2 cellular contexts compared by ENCODE assay signal in the genomic region with DNA sequence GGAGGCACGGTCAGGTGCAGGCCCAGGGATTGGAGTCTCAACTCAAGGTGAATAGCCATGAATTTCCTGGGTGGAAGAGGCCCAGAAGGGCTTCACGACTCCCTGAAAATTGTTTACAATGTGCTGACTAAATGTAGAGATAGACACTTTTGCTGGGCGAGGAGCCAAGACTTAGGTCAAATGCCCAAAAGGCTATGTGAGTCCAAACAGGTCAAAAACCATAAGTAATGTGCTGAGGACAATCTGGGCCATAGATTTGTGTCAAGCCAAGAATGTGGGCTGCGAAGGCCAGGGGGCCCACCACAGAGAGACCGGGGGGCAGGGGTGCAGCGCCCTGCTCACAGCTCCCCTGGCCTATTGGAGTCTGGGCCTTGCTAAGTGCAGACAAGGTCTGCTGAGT.
TF ChIP-seq lines count a peak whose summit lies in the region.

No MANE protein-coding gene starts in this region.

TF ChIP-seq in GM23338, 12 proteins besides CTCF, POLR2A, EP300 and RAD21:
- no peak for TF ChIP-seq POLR2AphosphoS5 (IDR thresholded peaks at IDR 0.05; ENCODE audit: low read depth)
- no peak for TF ChIP-seq EZH2 (IDR thresholded peaks at IDR 0.05; ENCODE audit: low read depth, unreplicated experiment)
- no peak for TF ChIP-seq STAT1 (IDR thresholded peaks at IDR 0.05; ENCODE audit: unreplicated experiment)
- TF ChIP-seq CREB1 (CRISPR knock-in tag; IDR thresholded peaks at IDR 0.05; ENCODE audit: low read depth): no peak
- TF ChIP-seq ETS1 (IDR thresholded peaks at IDR 0.05): no peak
- TF ChIP-seq, protein P1, sequence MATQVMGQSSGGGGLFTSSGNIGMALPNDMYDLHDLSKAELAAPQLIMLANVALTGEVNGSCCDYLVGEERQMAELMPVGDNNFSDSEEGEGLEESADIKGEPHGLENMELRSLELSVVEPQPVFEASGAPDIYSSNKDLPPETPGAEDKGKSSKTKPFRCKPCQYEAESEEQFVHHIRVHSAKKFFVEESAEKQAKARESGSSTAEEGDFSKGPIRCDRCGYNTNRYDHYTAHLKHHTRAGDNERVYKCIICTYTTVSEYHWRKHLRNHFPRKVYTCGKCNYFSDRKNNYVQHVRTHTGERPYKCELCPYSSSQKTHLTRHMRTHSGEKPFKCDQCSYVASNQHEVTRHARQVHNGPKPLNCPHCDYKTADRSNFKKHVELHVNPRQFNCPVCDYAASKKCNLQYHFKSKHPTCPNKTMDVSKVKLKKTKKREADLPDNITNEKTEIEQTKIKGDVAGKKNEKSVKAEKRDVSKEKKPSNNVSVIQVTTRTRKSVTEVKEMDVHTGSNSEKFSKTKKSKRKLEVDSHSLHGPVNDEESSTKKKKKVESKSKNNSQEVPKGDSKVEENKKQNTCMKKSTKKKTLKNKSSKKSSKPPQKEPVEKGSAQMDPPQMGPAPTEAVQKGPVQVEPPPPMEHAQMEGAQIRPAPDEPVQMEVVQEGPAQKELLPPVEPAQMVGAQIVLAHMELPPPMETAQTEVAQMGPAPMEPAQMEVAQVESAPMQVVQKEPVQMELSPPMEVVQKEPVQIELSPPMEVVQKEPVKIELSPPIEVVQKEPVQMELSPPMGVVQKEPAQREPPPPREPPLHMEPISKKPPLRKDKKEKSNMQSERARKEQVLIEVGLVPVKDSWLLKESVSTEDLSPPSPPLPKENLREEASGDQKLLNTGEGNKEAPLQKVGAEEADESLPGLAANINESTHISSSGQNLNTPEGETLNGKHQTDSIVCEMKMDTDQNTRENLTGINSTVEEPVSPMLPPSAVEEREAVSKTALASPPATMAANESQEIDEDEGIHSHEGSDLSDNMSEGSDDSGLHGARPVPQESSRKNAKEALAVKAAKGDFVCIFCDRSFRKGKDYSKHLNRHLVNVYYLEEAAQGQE (IDR thresholded peaks at IDR 0.05; ENCODE audit: unreplicated experiment): no peak
- TF ChIP-seq, protein P2, sequence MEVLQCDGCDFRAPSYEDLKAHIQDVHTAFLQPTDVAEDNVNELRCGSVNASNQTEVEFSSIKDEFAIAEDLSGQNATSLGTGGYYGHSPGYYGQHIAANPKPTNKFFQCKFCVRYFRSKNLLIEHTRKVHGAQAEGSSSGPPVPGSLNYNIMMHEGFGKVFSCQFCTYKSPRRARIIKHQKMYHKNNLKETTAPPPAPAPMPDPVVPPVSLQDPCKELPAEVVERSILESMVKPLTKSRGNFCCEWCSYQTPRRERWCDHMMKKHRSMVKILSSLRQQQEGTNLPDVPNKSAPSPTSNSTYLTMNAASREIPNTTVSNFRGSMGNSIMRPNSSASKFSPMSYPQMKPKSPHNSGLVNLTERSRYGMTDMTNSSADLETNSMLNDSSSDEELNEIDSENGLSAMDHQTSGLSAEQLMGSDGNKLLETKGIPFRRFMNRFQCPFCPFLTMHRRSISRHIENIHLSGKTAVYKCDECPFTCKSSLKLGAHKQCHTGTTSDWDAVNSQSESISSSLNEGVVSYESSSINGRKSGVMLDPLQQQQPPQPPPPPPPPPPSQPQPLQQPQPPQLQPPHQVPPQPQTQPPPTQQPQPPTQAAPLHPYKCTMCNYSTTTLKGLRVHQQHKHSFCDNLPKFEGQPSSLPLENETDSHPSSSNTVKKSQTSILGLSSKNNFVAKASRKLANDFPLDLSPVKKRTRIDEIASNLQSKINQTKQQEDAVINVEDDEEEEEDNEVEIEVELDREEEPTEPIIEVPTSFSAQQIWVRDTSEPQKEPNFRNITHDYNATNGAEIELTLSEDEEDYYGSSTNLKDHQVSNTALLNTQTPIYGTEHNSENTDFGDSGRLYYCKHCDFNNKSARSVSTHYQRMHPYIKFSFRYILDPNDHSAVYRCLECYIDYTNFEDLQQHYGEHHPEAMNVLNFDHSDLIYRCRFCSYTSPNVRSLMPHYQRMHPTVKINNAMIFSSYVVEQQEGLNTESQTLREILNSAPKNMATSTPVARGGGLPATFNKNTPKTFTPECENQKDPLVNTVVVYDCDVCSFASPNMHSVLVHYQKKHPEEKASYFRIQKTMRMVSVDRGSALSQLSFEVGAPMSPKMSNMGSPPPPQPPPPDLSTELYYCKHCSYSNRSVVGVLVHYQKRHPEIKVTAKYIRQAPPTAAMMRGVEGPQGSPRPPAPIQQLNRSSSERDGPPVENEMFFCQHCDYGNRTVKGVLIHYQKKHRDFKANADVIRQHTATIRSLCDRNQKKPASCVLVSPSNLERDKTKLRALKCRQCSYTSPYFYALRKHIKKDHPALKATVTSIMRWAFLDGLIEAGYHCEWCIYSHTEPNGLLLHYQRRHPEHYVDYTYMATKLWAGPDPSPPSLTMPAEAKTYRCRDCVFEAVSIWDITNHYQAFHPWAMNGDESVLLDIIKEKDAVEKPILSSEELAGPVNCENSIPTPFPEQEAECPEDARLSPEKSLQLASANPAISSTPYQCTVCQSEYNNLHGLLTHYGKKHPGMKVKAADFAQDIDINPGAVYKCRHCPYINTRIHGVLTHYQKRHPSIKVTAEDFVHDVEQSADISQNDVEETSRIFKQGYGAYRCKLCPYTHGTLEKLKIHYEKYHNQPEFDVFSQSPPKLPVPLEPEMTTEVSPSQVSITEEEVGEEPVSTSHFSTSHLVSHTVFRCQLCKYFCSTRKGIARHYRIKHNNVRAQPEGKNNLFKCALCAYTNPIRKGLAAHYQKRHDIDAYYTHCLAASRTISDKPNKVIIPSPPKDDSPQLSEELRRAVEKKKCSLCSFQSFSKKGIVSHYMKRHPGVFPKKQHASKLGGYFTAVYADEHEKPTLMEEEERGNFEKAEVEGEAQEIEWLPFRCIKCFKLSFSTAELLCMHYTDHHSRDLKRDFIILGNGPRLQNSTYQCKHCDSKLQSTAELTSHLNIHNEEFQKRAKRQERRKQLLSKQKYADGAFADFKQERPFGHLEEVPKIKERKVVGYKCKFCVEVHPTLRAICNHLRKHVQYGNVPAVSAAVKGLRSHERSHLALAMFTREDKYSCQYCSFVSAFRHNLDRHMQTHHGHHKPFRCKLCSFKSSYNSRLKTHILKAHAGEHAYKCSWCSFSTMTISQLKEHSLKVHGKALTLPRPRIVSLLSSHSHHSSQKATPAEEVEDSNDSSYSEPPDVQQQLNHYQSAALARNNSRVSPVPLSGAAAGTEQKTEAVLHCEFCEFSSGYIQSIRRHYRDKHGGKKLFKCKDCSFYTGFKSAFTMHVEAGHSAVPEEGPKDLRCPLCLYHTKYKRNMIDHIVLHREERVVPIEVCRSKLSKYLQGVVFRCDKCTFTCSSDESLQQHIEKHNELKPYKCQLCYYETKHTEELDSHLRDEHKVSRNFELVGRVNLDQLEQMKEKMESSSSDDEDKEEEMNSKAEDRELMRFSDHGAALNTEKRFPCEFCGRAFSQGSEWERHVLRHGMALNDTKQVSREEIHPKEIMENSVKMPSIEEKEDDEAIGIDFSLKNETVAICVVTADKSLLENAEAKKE (CRISPR knock-in tag; IDR thresholded peaks at IDR 0.05): no peak
- no peak for TF ChIP-seq JUNB (IDR thresholded peaks at IDR 0.05; ENCODE audit: unreplicated experiment)
- TF ChIP-seq ZNF114 (CRISPR knock-in tag; IDR thresholded peaks at IDR 0.05): no peak
- no peak for TF ChIP-seq EZH2phosphoT487 (IDR thresholded peaks at IDR 0.05; ENCODE audit: unreplicated experiment)

TF ChIP-seq in SK-N-SH, 30 proteins besides CTCF, POLR2A, EP300 and RAD21:
- no peak for TF ChIP-seq GATA2 (CRISPR knock-in tag; IDR thresholded peaks at IDR 0.05)
- no peak for TF ChIP-seq USF1 (IDR thresholded peaks at IDR 0.05; ENCODE audit: borderline replicate concordance, low read depth)
- TF ChIP-seq, protein P3, sequence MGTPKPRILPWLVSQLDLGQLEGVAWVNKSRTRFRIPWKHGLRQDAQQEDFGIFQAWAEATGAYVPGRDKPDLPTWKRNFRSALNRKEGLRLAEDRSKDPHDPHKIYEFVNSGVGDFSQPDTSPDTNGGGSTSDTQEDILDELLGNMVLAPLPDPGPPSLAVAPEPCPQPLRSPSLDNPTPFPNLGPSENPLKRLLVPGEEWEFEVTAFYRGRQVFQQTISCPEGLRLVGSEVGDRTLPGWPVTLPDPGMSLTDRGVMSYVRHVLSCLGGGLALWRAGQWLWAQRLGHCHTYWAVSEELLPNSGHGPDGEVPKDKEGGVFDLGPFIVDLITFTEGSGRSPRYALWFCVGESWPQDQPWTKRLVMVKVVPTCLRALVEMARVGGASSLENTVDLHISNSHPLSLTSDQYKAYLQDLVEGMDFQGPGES (IDR thresholded peaks at IDR 0.05; ENCODE audit: low read depth, low read length): no peak
- TF ChIP-seq USF2 (IDR thresholded peaks at IDR 0.05; ENCODE audit: borderline replicate concordance, low read depth, low read length): no peak
- TF ChIP-seq NFIC (IDR thresholded peaks at IDR 0.05; ENCODE audit: borderline replicate concordance): no peak
